In genomic region chr5:91366571-91366970, GRCh38 we compare ENCODE assay signal across 17 cellular contexts.
"Had no signal": no experiment of that assay in that cellular context is flagged by ENCODE, and none has a peak within 500 bp of the region (broad histone marks: within the 10 kb centered on the region; RNA-seq: fewer than 3 reads in every experiment).

No MANE protein-coding gene starts in this region.

- H3K4me3 ChIP-seq: breast epithelium, dorsolateral prefrontal cortex, suprapubic skin had no signal

- ATAC-seq: activated T-helper 17 cell treated with anti-CD3 and anti-CD28 coated beads, Interleukin-2, amount 50 U/mL, for 72 hours; natural killer cell treated with Interleukin-12 subunit alpha and Interleukin-12 subunit beta and Interleukin-15 and Interleukin-18, amount 100 ng/mL, for 72 hours; sciatic nerve had no signal

- H3K4me1 ChIP-seq: breast epithelium had no signal

- H3K27me3 ChIP-seq: breast epithelium, dorsolateral prefrontal cortex, suprapubic skin had no signal

- DNase-seq: activated CD4-positive, alpha-beta T cell treated with anti-CD3 and anti-CD28 coated beads for 1 hour; activated CD4-positive, alpha-beta T cell treated with anti-CD3 and anti-CD28 coated beads, Interleukin-2, amount 50 U/mL, for 4 hours; activated naive CD4-positive, alpha-beta T cell treated with Interleukin-2 at 50 U/mL for 16 hours; anterior cingulate cortex; dorsolateral prefrontal cortex; endodermal cell; hypothalamus; T-cell; T-helper 9 cell; trophoblast cell had no signal

- H3K27ac ChIP-seq: suprapubic skin, VCaP had no signal

- H3K9me3 Mint-ChIP-seq: endodermal cell; natural killer cell treated with Interleukin-12 subunit alpha and Interleukin-12 subunit beta and Interleukin-15 and Interleukin-18, amount 100 ng/mL, for 72 hours had no signal

- H3K27ac Mint-ChIP-seq: activated T-helper 17 cell treated with anti-CD3 and anti-CD28 coated beads, Interleukin-2, amount 50 U/mL, for 72 hours; endodermal cell; natural killer cell treated with Interleukin-12 subunit alpha and Interleukin-12 subunit beta and Interleukin-15 and Interleukin-18, amount 100 ng/mL, for 72 hours; stimulated activated naive CD8-positive, alpha-beta T cell treated with anti-CD3 and anti-CD28 coated beads, Interleukin-15, Interleukin-2, amounts not matched to agents 100 ng/mL and 50 ng/mL, for 24 hours; T-cell had no signal

- H3K9me3 ChIP-seq: breast epithelium, suprapubic skin had no signal

- H3K4me3 Mint-ChIP-seq: activated T-helper 17 cell treated with anti-CD3 and anti-CD28 coated beads, Interleukin-2, amount 50 U/mL, for 72 hours; endodermal cell; natural killer cell treated with Interleukin-12 subunit alpha and Interleukin-12 subunit beta and Interleukin-15 and Interleukin-18, amount 100 ng/mL, for 72 hours; stimulated activated naive CD8-positive, alpha-beta T cell treated with anti-CD3 and anti-CD28 coated beads, Interleukin-15, Interleukin-2, amounts not matched to agents 100 ng/mL and 50 ng/mL, for 24 hours; T-cell had no signal

- H3K27me3 Mint-ChIP-seq: activated T-helper 17 cell treated with anti-CD3 and anti-CD28 coated beads, Interleukin-2, amount 50 U/mL, for 72 hours; natural killer cell treated with Interleukin-12 subunit alpha and Interleukin-12 subunit beta and Interleukin-15 and Interleukin-18, amount 100 ng/mL, for 72 hours; stimulated activated naive CD8-positive, alpha-beta T cell treated with anti-CD3 and anti-CD28 coated beads, Interleukin-15, Interleukin-2, amounts not matched to agents 100 ng/mL and 50 ng/mL, for 24 hours; T-cell had no signal
